Comparison of ENCODE assay signal across 10 cellular contexts in genomic region chr4:145679520-145679919, GRCh38. TPM values are rescaled to one million over a fixed set of nuclear protein-coding genes. Genes with fewer than 3 reads are reported as not detected.
A peak's percentile ranks its signal among the peaks of the same experiment; 100 is the strongest.
DNase-seq lines count a peak whose midpoint lies in the region; ATAC-seq, FAIRE-seq and TF ChIP-seq lines count a peak whose summit lies in the region.
"Had no signal": no experiment of that assay in that cellular context is flagged by ENCODE, and none has a peak within 500 bp of the region (broad histone marks: within the 10 kb centered on the region; RNA-seq: fewer than 3 reads in every experiment).

No MANE protein-coding gene starts in this region.

- H3K9me3 Mint-ChIP-seq in astrocyte (ENCODE audit: unreplicated experiment), result peaks cover 5% of the 10 kb centered on the region

- H2AFZ ChIP-seq in astrocyte (ENCODE audit: low read depth, low read length), result no peak overlapping the region

- H3K4me3 Mint-ChIP-seq in astrocyte (ENCODE audit: unreplicated experiment), result no peak overlapping the region

- intact Hi-C loops in left lung (cut with DNase I), result no loop called here

- H3K27ac Mint-ChIP-seq in astrocyte (ENCODE audit: unreplicated experiment), result peak overlapping the region; percentile 53

- H3K27me3 ChIP-seq in astrocyte (ENCODE audit: insufficient read depth, low read length) (no peaks in the 10 kb centered on the region), left lung (no peaks in the 10 kb centered on the region)

- H3K36me3 ChIP-seq in astrocyte (ENCODE audit: insufficient read depth, low read length), result no peaks in the 10 kb centered on the region
- H3K36me3 ChIP-seq in left lung, result no peaks in the 10 kb centered on the region

- H3K79me2 ChIP-seq in astrocyte (ENCODE audit: insufficient read depth, low read length), result no peaks in the 10 kb centered on the region

- H4K20me1 ChIP-seq in astrocyte (ENCODE audit: insufficient read depth, low read length), result no peaks in the 10 kb centered on the region

- no peak for TF ChIP-seq CTCF in astrocyte (IDR thresholded peaks at IDR 0.05; ENCODE audit: insufficient read depth, low read depth, low read length)
- no peak for TF ChIP-seq CTCF in left lung (IDR thresholded peaks at IDR 0.05)

- FAIRE-seq in astrocyte (lab: Jason Lieb, UNC), result peak; percentile 99

- DNase-seq in AG08395 (ENCODE audit: low spot score) (peak; percentile 82), NCI-H1105 treated with DMSO at 0.1 percent for 48 hours (lab: John Stamatoyannopoulos, UW) (peak; percentile 66), astrocyte (ENCODE audit: low read depth) (peak; percentile 94), left lung (peak in 1 of 2 donors; percentile 66), RPMI8226 (no peak)
- no peak for DNase-seq in stimulated activated CD4-positive, alpha-beta T cell treated with anti-CD3 and anti-CD28 coated beads, Interleukin-4, amount 100 ng/mL, for 24 hours
- DNase-seq: GF-D8 had no signal

- no peaks in the 10 kb centered on the region for H3K27me3 Mint-ChIP-seq in astrocyte (ENCODE audit: low read depth, unreplicated experiment)

- H3K9ac ChIP-seq in astrocyte (ENCODE audit: low read length), result peak overlapping the region; percentile 46

- ATAC-seq in left lung, result peak; percentile 92
- ATAC-seq in HG03025 (IDR thresholded peaks at IDR 0.05; ENCODE audit: low FRiP score, unreplicated experiment), result no peak
- ATAC-seq in GM18502 (IDR thresholded peaks at IDR 0.05; ENCODE audit: poor library complexity, unreplicated experiment), result no peak

- H3K9me3 ChIP-seq in astrocyte (ENCODE audit: insufficient read depth, low read depth, low read length) (no peaks in the 10 kb centered on the region), left lung (peaks cover 0 to 8% of the 10 kb centered on the region in 2 donors)

- H3K4me2 ChIP-seq in astrocyte (ENCODE audit: low read length), result peak overlapping the region; percentile 70

- H3K4me3 ChIP-seq in astrocyte (ENCODE audit: insufficient read depth, low read depth, low read length), result peak overlapping the region; percentile 23
- H3K4me3 ChIP-seq in left lung, result no peak overlapping the region

- peaks cover 13% of the 10 kb centered on the region for H3K4me1 Mint-ChIP-seq in astrocyte (ENCODE audit: low read depth, unreplicated experiment)

- H3K4me1 ChIP-seq in astrocyte (ENCODE audit: insufficient read depth, low read length), result peaks cover 18% of the 10 kb centered on the region
- peaks cover 0 to 4% of the 10 kb centered on the region in 2 donors for H3K4me1 ChIP-seq in left lung

- peak overlapping the region; percentile 74 for H3K27ac ChIP-seq in astrocyte (ENCODE audit: low read depth, low read length)
- peak overlapping the region; percentile 21 to 57 for H3K27ac ChIP-seq in left lung

- H3K36me3 Mint-ChIP-seq in astrocyte (ENCODE audit: low read depth, unreplicated experiment), result no peaks in the 10 kb centered on the region

RNA-seq across cellular contexts. Expression of gene C4orf51, which starts 0.4 kb away (rescaled TPM):
- total RNA-seq in astrocyte, result not detected in 2 replicates
- total RNA-seq in left lung, result not detected
- total RNA-seq: temporal lobe had no signal

Comparison
In these comparisons a context has a peak if more than half of its experiments do, and no peak if none do; other contexts are left out.
1. DNase-seq: peak in AG08395 (single experiment), NCI-H1105 treated with DMSO at 0.1 percent for 48 hours (single experiment) and astrocyte (single experiment); none in RPMI8226 (single experiment) and stimulated activated CD4-positive, alpha-beta T cell treated with anti-CD3 and anti-CD28 coated beads, Interleukin-4, amount 100 ng/mL, for 24 hours (single experiment).